9 cellular contexts compared by ENCODE assay signal in genomic region chr4:24476209-24476781, GRCh38.
DNase-seq lines count a peak whose midpoint lies in the region; ATAC-seq and TF ChIP-seq lines count a peak whose summit lies in the region.
"Had no signal": no experiment of that assay in that cellular context is flagged by ENCODE, and none has a peak within 500 bp of the region (broad histone marks: within the 10 kb centered on the region; RNA-seq: fewer than 3 reads in every experiment).

No MANE protein-coding gene starts in this region.

- DNase-seq in NCI-H748 (lab: John Stamatoyannopoulos, UW; ENCODE audit: unreplicated experiment) (peak; percentile 0), NCI-H748 treated with DMSO at 0.1 percent for 48 hours (lab: John Stamatoyannopoulos, UW) (no peak), endothelial cell (ENCODE audit: low spot score) (no peak), spleen (no peak)
- DNase-seq: CD4-positive, CD25-positive, alpha-beta regulatory T cell had no signal

- peaks cover 5% of the 10 kb centered on the region for H3K27me3 Mint-ChIP-seq in endothelial cell (ENCODE audit: unreplicated experiment)

- intact Hi-C loops in spleen (cut with DNase I; ENCODE audit: low total_unique reads): no loop called here

- no peak overlapping the region for H3K27ac ChIP-seq in spleen

- H3K36me3 ChIP-seq in spleen: no peaks in the 10 kb centered on the region

- H3K27ac Mint-ChIP-seq in endothelial cell (ENCODE audit: unreplicated experiment): no peak overlapping the region

- TF ChIP-seq POLR2A in spleen (IDR thresholded peaks at IDR 0.05): no peak

- WGBS in spleen, 5 donors: 54 to 67% (median 58%) methylated on average over 5 of the region's 5 CpGs

- H3K4me3 ChIP-seq in spleen: no peak overlapping the region

- peak; percentile 61 for TF ChIP-seq CTCF in LNCAP (IDR thresholded peaks at IDR 0.05)
- peak; percentile 84 for TF ChIP-seq CTCF in endothelial cell (IDR thresholded peaks at IDR 0.05; ENCODE audit: unreplicated experiment)
- peak in 7 of 11 experiments; percentile 12 to 60 (median 49) for TF ChIP-seq CTCF in spleen (IDR thresholded peaks at IDR 0.05 in 8 of 11, conservative IDR thresholded peaks at IDR 0.05 in 3 of 11)

- no peak overlapping the region for H3K4me3 Mint-ChIP-seq in endothelial cell (ENCODE audit: unreplicated experiment)

- H3K9me3 Mint-ChIP-seq in endothelial cell (ENCODE audit: unreplicated experiment): no peaks in the 10 kb centered on the region

- H3K9me3 ChIP-seq in spleen: no peaks in the 10 kb centered on the region

- peaks cover 0 to 53% (median 22%) of the 10 kb centered on the region in 7 donors for H3K27me3 ChIP-seq in spleen (replicated peaks in 1 of 7)

- peaks cover 4% of the 10 kb centered on the region for H3K36me3 Mint-ChIP-seq in endothelial cell (ENCODE audit: low read depth, unreplicated experiment)

- peaks cover 18 to 24% (median 24%) of the 10 kb centered on the region in 6 donors for H3K4me1 ChIP-seq in spleen

- H3K4me1 Mint-ChIP-seq in endothelial cell (ENCODE audit: unreplicated experiment): peaks cover 13% of the 10 kb centered on the region

- ATAC-seq in HG02840 (IDR thresholded peaks at IDR 0.05; ENCODE audit: low FRiP score, unreplicated experiment): no peak
- ATAC-seq in GM18520 (IDR thresholded peaks at IDR 0.05; ENCODE audit: unreplicated experiment): no peak
- no peak for ATAC-seq in HG02623 (IDR thresholded peaks at IDR 0.05; ENCODE audit: unreplicated experiment)
